Comparison of ENCODE assay signal across 1 cellular context in genomic region chr1:59926381-59927243, GRCh38.
TF ChIP-seq lines count a peak whose summit lies in the region.

A gene with protein sequence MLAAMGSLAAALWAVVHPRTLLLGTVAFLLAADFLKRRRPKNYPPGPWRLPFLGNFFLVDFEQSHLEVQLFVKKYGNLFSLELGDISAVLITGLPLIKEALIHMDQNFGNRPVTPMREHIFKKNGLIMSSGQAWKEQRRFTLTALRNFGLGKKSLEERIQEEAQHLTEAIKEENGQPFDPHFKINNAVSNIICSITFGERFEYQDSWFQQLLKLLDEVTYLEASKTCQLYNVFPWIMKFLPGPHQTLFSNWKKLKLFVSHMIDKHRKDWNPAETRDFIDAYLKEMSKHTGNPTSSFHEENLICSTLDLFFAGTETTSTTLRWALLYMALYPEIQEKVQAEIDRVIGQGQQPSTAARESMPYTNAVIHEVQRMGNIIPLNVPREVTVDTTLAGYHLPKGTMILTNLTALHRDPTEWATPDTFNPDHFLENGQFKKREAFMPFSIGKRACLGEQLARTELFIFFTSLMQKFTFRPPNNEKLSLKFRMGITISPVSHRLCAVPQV (minus strand): TSS chr1:59926773. CDS start chr1:59926746, 27 bp downstream.

TF ChIP-seq in HepG2, 621 proteins besides CTCF, POLR2A, EP300 and RAD21 (continued from another document):
- TF ChIP-seq SAP130 (CRISPR knock-in tag; IDR thresholded peaks at IDR 0.05; ENCODE audit: low read depth) (peak; percentile 68), ARID4A (CRISPR knock-in tag; IDR thresholded peaks at IDR 0.05; ENCODE audit: borderline replicate concordance) (peak; percentile 69; the same call in 1 of the 2 replicates), MEIS1 (CRISPR knock-in tag; IDR thresholded peaks at IDR 0.05; ENCODE audit: borderline replicate concordance) (peak; percentile 52; the same call in 1 of the 2 replicates), ZBTB26 (CRISPR knock-in tag; IDR thresholded peaks at IDR 0.05; ENCODE audit: borderline replicate concordance) (0 out of 2 replicates have a peak, but pooled peaks have one; percentile 32), ZNF530 (CRISPR knock-in tag; IDR thresholded peaks at IDR 0.05; ENCODE audit: low read depth) (no peak)
